26 cellular contexts compared by ENCODE assay signal in genomic region chrX:42759881-42760280, GRCh38. TPM values are rescaled to one million over a fixed set of nuclear protein-coding genes. Genes with fewer than 3 reads are reported as not detected.
"Had no signal": no experiment of that assay in that cellular context is flagged by ENCODE, and none has a peak within 500 bp of the region (broad histone marks: within the 10 kb centered on the region; RNA-seq: fewer than 3 reads in every experiment).

No MANE protein-coding gene starts in this region.

- DNase-seq: KBM-7; MV-4-11; NCI-H1048; NCI-H1105; NCI-H1417; NCI-H1436 treated with DMSO at 0.1 percent for 48 hours; NCI-H1694; NCI-H187 treated with DMSO at 0.1 percent for 48 hours; NCI-H2029 treated with DMSO at 0.1 percent for 48 hours; NCI-H2171 treated with DMSO at 0.1 percent for 48 hours; NCI-H345; NCI-H510A; NCI-H524 treated with DMSO at 0.1 percent for 48 hours; NCI-H69; NCI-H774; NK-92 treated with Interleukin-12 subunit alpha and Interleukin-12 subunit beta, amount 100 ng/mL, for 24 hours; PC-3; SHP77 had no signal

- H3K27ac ChIP-seq: RWPE1 had no signal

- ATAC-seq: Panc1, PC-3, SK-N-SH treated with all-trans-retinoic acid at 6 μM for 48 hours had no signal

RNA-seq across cellular contexts. Expression of gene PPP1R2C, which starts 18.1 kb away (rescaled TPM):
- total RNA-seq: HT-29, LHCN-M2, MCF 10A, OCI-LY7, PC-3, SK-MEL-5 had no signal
